ENCODE assay signal across 12 cellular contexts in genomic region chr19:45253396-45254027, GRCh38. TPM values are rescaled to one million over a fixed set of nuclear protein-coding genes. Genes with fewer than 3 reads are reported as not detected.
DNase-seq lines count a peak whose midpoint lies in the region; ATAC-seq, FAIRE-seq and TF ChIP-seq lines count a peak whose summit lies in the region.
"Had no signal": no experiment of that assay in that cellular context is flagged by ENCODE, and none has a peak within 500 bp of the region (broad histone marks: within the 10 kb centered on the region; RNA-seq: fewer than 3 reads in every experiment).

No MANE protein-coding gene starts in this region.

- H3K27ac ChIP-seq in gastroesophageal sphincter = no peak overlapping the region

- TF ChIP-seq EP300 in gastroesophageal sphincter (IDR thresholded peaks at IDR 0.05) = no peak

- H3K4me3 Mint-ChIP-seq in activated T-helper 2 cell treated with anti-CD3 and anti-CD28 coated beads, Interferon-gamma antibody, Interleukin-2, Interleukin-4, amounts not matched to agents 10 μg/mL and 5 μg/mL and 100 μg/mL, durations not matched to agents 14 hours and 24 hours and 36 hours (ENCODE audit: low read depth) = peak overlapping the region; percentile 74
- H3K4me3 Mint-ChIP-seq in type B pancreatic cell = peak overlapping the region; percentile 87

- WGBS in gastroesophageal sphincter (ENCODE audit: low coverage in 1 of 2), 2 donors = 58 to 60% methylated on average over 1 to 4 of the region's 12 CpGs

- H3K4me1 ChIP-seq in gastroesophageal sphincter = peaks cover 3 to 61% (median 25%) of the 10 kb centered on the region in 3 donors

- no peak overlapping the region for H3K4me3 ChIP-seq in gastroesophageal sphincter

- peaks cover 0 to 1% of the 10 kb centered on the region in 2 donors for H3K36me3 ChIP-seq in gastroesophageal sphincter

- FAIRE-seq in HTR-8/SVneo (lab: Jason Lieb, UNC) = no peak

- peaks cover 19% of the 10 kb centered on the region for H3K4me1 Mint-ChIP-seq in activated T-helper 2 cell treated with anti-CD3 and anti-CD28 coated beads, Interferon-gamma antibody, Interleukin-2, Interleukin-4, amounts not matched to agents 10 μg/mL and 5 μg/mL and 100 μg/mL, durations not matched to agents 14 hours and 24 hours and 36 hours (ENCODE audit: low read depth)
- peaks cover 26% of the 10 kb centered on the region for H3K4me1 Mint-ChIP-seq in type B pancreatic cell (ENCODE audit: unreplicated experiment)

- intact Hi-C loops in activated T-helper 2 cell treated with anti-CD3 and anti-CD28 coated beads, Interferon-gamma antibody, Interleukin-2, Interleukin-4, amounts not matched to agents 10 μg/mL and 5 μg/mL and 100 μg/mL, durations not matched to agents 14 hours and 24 hours and 36 hours (cut with micrococcal nuclease) = loop anchor here (5.0 kb wide), 1 partner anchor 224 kb away; no protein-coding TSS in a partner anchor

- no peaks in the 10 kb centered on the region for H3K36me3 Mint-ChIP-seq in activated T-helper 2 cell treated with anti-CD3 and anti-CD28 coated beads, Interferon-gamma antibody, Interleukin-2, Interleukin-4, amounts not matched to agents 10 μg/mL and 5 μg/mL and 100 μg/mL, durations not matched to agents 14 hours and 24 hours and 36 hours (ENCODE audit: low read depth)
- H3K36me3 Mint-ChIP-seq in type B pancreatic cell = no peaks in the 10 kb centered on the region

- DNase-seq in stimulated activated CD4-positive, alpha-beta T cell treated with anti-CD3 and anti-CD28 coated beads, Interleukin-15, amount 100 ng/mL, for 24 hours = peak; percentile 23
- DNase-seq in stimulated activated CD4-positive, alpha-beta T cell treated with anti-CD3 and anti-CD28 coated beads, Interleukin-1b, Interleukin-23, amount 100 ng/mL, for 48 hours = no peak
- DNase-seq in activated T-helper 2 cell treated with anti-CD3 and anti-CD28 coated beads, Interferon-gamma antibody, Interleukin-2, Interleukin-4, amounts not matched to agents 10 μg/mL and 5 μg/mL and 100 μg/mL, durations not matched to agents 14 hours and 24 hours and 36 hours (ENCODE audit: low spot score) = no peak
- DNase-seq in glomerular visceral epithelial cell (ENCODE audit: extremely low spot score) (peak; percentile 40), type B pancreatic cell (ENCODE audit: extremely low spot score, unreplicated experiment) (no peak), ecto neural progenitor cell (ENCODE audit: low spot score) (no peak), HTR-8/SVneo (ENCODE audit: insufficient read length, low spot score) (no peak)
- DNase-seq: aorta, GDM1, left colon had no signal

- H3K9me3 Mint-ChIP-seq in activated T-helper 2 cell treated with anti-CD3 and anti-CD28 coated beads, Interferon-gamma antibody, Interleukin-2, Interleukin-4, amounts not matched to agents 10 μg/mL and 5 μg/mL and 100 μg/mL, durations not matched to agents 14 hours and 24 hours and 36 hours = no peaks in the 10 kb centered on the region
- no peaks in the 10 kb centered on the region for H3K9me3 Mint-ChIP-seq in type B pancreatic cell

- peaks cover 2% of the 10 kb centered on the region for H3K27me3 Mint-ChIP-seq in activated T-helper 2 cell treated with anti-CD3 and anti-CD28 coated beads, Interferon-gamma antibody, Interleukin-2, Interleukin-4, amounts not matched to agents 10 μg/mL and 5 μg/mL and 100 μg/mL, durations not matched to agents 14 hours and 24 hours and 36 hours (ENCODE audit: low read depth)
- no peaks in the 10 kb centered on the region for H3K27me3 Mint-ChIP-seq in type B pancreatic cell

- no peaks in the 10 kb centered on the region for H3K9me3 ChIP-seq in gastroesophageal sphincter

- TF ChIP-seq CTCF in type B pancreatic cell (conservative IDR thresholded peaks at IDR 0.05) = no peak
- TF ChIP-seq CTCF in gastroesophageal sphincter (IDR thresholded peaks at IDR 0.05) = no peak

- no peak for TF ChIP-seq POLR2A in gastroesophageal sphincter (IDR thresholded peaks at IDR 0.05)

- H3K27me3 ChIP-seq in gastroesophageal sphincter = no peaks in the 10 kb centered on the region

- no peak overlapping the region for H3K27ac Mint-ChIP-seq in activated T-helper 2 cell treated with anti-CD3 and anti-CD28 coated beads, Interferon-gamma antibody, Interleukin-2, Interleukin-4, amounts not matched to agents 10 μg/mL and 5 μg/mL and 100 μg/mL, durations not matched to agents 14 hours and 24 hours and 36 hours
- H3K27ac Mint-ChIP-seq in type B pancreatic cell = peak overlapping the region; percentile 60

- no peak for ATAC-seq in gastroesophageal sphincter
- ATAC-seq: left colon had no signal

RNA-seq across cellular contexts. Expression of gene MARK4, which starts 2.4 kb away (rescaled TPM):
- total RNA-seq in activated T-helper 2 cell treated with anti-CD3 and anti-CD28 coated beads, Interferon-gamma antibody, Interleukin-2, Interleukin-4, amounts not matched to agents 10 μg/mL and 5 μg/mL and 100 μg/mL, durations not matched to agents 14 hours and 24 hours and 36 hours = 25.6 and 28.9 TPM in 2 replicates
- total RNA-seq in type B pancreatic cell (ENCODE audit: low replicate concordance) (38.8 and 47.3 TPM in 2 replicates), gastroesophageal sphincter (10 to 100 TPM; 14.0 to 35.5 (median 20.6) TPM)

RNA-seq across cellular contexts. Expression of gene EXOC3L2, which starts 8.3 kb away (rescaled TPM):
- total RNA-seq in activated T-helper 2 cell treated with anti-CD3 and anti-CD28 coated beads, Interferon-gamma antibody, Interleukin-2, Interleukin-4, amounts not matched to agents 10 μg/mL and 5 μg/mL and 100 μg/mL, durations not matched to agents 14 hours and 24 hours and 36 hours = not detected in 2 replicates
- total RNA-seq in type B pancreatic cell (ENCODE audit: low replicate concordance) = 0.60 TPM in 1 of 2 replicates, not detected in the other
- 1 to 10 TPM; 1.2 to 2.9 (median 2.0) TPM for total RNA-seq in gastroesophageal sphincter
- total RNA-seq: SK-MEL-5 had no signal

Comparison
In these comparisons a context has a peak if more than half of its experiments do, and no peak if none do; other contexts are left out.
1. DNase-seq: peak in stimulated activated CD4-positive, alpha-beta T cell treated with anti-CD3 and anti-CD28 coated beads, Interleukin-15, amount 100 ng/mL, for 24 hours (single experiment) and glomerular visceral epithelial cell (single experiment); none in stimulated activated CD4-positive, alpha-beta T cell treated with anti-CD3 and anti-CD28 coated beads, Interleukin-1b, Interleukin-23, amount 100 ng/mL, for 48 hours (single experiment), activated T-helper 2 cell treated with anti-CD3 and anti-CD28 coated beads, Interferon-gamma antibody, Interleukin-2, Interleukin-4, amounts not matched to agents 10 μg/mL and 5 μg/mL and 100 μg/mL, durations not matched to agents 14 hours and 24 hours and 36 hours (single experiment), type B pancreatic cell (single experiment), ecto neural progenitor cell (single experiment) and HTR-8/SVneo (single experiment).